Comparison of ENCODE assay signal across 2 cellular contexts in the genomic region with DNA sequence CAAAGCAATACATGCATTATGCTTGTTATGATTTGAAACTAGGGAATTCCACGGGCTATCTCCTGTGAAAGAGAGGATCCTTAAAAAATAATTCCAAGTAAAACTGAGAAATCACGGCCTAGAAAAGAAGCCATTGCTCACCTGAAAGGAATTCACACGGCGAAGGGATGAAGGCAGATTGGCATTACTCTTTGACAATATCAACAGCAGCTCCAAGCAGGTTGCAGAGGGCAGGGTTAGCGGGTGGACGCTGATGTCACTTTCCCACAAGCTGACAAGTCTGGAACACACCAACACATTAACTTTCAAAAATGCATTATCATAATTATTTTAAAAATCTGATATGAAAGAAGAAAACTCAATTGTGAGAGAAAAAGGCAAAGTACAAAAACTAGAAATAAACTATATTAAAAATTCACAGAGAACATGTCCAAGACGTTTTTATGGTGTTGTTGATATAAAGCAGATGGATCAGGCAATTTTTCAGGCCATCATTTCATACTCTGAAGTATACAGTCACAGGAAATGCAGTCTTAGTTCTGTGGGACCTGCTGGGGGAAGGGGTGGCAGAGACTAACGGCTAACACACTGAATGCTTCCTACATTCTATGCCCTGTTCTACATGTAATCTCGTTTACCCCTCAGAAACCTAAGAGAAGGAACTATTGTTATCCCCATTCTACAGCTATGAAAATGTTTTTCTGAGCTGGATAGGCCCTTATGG.
TF ChIP-seq lines count a peak whose summit lies in the region.

No MANE protein-coding gene starts in this region.

TF ChIP-seq in IMR-90, 13 proteins besides CTCF, POLR2A, EP300 and RAD21 (continued from another document):
- TF ChIP-seq RCOR1 (IDR thresholded peaks at IDR 0.05; ENCODE audit: insufficient replicate concordance, low read length) (no peak), BHLHE40 (IDR thresholded peaks at IDR 0.05; ENCODE audit: low read depth, low read length) (no peak), SMC3 (IDR thresholded peaks at IDR 0.05; ENCODE audit: low read depth, low read length) (no peak), CHD1 (IDR thresholded peaks at IDR 0.05; ENCODE audit: low read depth, low read length) (no peak), MAZ (IDR thresholded peaks at IDR 0.05; ENCODE audit: borderline replicate concordance, low read depth, low read length) (no peak), MAFK (IDR thresholded peaks at IDR 0.05; ENCODE audit: low read depth, low read length) (no peak), RFX5 (IDR thresholded peaks at IDR 0.05; ENCODE audit: low read depth, low read length) (no peak), MXI1 (IDR thresholded peaks at IDR 0.05; ENCODE audit: borderline replicate concordance, low read depth, low read length) (no peak), NFE2L2 (IDR thresholded peaks at IDR 0.05; ENCODE audit: low read depth, low read length) (no peak), FOS (IDR thresholded peaks at IDR 0.05; ENCODE audit: low read depth, low read length) (no peak)
- TF ChIP-seq, protein P1, sequence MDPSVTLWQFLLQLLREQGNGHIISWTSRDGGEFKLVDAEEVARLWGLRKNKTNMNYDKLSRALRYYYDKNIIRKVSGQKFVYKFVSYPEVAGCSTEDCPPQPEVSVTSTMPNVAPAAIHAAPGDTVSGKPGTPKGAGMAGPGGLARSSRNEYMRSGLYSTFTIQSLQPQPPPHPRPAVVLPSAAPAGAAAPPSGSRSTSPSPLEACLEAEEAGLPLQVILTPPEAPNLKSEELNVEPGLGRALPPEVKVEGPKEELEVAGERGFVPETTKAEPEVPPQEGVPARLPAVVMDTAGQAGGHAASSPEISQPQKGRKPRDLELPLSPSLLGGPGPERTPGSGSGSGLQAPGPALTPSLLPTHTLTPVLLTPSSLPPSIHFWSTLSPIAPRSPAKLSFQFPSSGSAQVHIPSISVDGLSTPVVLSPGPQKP (IDR thresholded peaks at IDR 0.05; ENCODE audit: borderline replicate concordance, low read depth, low read length), result no peak
- TF ChIP-seq, protein P2, sequence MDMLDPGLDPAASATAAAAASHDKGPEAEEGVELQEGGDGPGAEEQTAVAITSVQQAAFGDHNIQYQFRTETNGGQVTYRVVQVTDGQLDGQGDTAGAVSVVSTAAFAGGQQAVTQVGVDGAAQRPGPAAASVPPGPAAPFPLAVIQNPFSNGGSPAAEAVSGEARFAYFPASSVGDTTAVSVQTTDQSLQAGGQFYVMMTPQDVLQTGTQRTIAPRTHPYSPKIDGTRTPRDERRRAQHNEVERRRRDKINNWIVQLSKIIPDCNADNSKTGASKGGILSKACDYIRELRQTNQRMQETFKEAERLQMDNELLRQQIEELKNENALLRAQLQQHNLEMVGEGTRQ (IDR thresholded peaks at IDR 0.05; ENCODE audit: low read depth, low read length), result no peak

TF ChIP-seq in WTC11, 78 proteins besides CTCF, POLR2A, EP300 and RAD21:
- TF ChIP-seq JUN (CRISPR knock-in tag; IDR thresholded peaks at IDR 0.05) (no peak), GTF2I (CRISPR knock-in tag; conservative IDR thresholded peaks at IDR 0.05) (no peak), ZNF671 (CRISPR knock-in tag; IDR thresholded peaks at IDR 0.05) (no peak), TCF7 (CRISPR knock-in tag; IDR thresholded peaks at IDR 0.05; ENCODE audit: low read depth) (no peak), EMX1 (CRISPR knock-in tag; IDR thresholded peaks at IDR 0.05) (no peak), ZNF232 (CRISPR knock-in tag; IDR thresholded peaks at IDR 0.05) (no peak), CREM (CRISPR knock-in tag; IDR thresholded peaks at IDR 0.05) (no peak), SP1 (CRISPR knock-in tag; conservative IDR thresholded peaks at IDR 0.05) (no peak), GABPB1 (CRISPR knock-in tag; IDR thresholded peaks at IDR 0.05) (no peak), HMGA2 (CRISPR knock-in tag; IDR thresholded peaks at IDR 0.05) (no peak), TEAD4 (CRISPR knock-in tag; IDR thresholded peaks at IDR 0.05) (no peak), RORB (CRISPR knock-in tag; IDR thresholded peaks at IDR 0.05) (no peak)
- TF ChIP-seq, protein P3, sequence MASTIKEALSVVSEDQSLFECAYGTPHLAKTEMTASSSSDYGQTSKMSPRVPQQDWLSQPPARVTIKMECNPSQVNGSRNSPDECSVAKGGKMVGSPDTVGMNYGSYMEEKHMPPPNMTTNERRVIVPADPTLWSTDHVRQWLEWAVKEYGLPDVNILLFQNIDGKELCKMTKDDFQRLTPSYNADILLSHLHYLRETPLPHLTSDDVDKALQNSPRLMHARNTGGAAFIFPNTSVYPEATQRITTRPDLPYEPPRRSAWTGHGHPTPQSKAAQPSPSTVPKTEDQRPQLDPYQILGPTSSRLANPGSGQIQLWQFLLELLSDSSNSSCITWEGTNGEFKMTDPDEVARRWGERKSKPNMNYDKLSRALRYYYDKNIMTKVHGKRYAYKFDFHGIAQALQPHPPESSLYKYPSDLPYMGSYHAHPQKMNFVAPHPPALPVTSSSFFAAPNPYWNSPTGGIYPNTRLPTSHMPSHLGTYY (CRISPR knock-in tag; IDR thresholded peaks at IDR 0.05), result no peak
- TF ChIP-seq, protein P4, sequence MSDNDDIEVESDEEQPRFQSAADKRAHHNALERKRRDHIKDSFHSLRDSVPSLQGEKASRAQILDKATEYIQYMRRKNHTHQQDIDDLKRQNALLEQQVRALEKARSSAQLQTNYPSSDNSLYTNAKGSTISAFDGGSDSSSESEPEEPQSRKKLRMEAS (CRISPR knock-in tag; IDR thresholded peaks at IDR 0.05), result no peak
- TF ChIP-seq, protein P5, sequence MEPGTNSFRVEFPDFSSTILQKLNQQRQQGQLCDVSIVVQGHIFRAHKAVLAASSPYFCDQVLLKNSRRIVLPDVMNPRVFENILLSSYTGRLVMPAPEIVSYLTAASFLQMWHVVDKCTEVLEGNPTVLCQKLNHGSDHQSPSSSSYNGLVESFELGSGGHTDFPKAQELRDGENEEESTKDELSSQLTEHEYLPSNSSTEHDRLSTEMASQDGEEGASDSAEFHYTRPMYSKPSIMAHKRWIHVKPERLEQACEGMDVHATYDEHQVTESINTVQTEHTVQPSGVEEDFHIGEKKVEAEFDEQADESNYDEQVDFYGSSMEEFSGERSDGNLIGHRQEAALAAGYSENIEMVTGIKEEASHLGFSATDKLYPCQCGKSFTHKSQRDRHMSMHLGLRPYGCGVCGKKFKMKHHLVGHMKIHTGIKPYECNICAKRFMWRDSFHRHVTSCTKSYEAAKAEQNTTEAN (CRISPR knock-in tag; IDR thresholded peaks at IDR 0.05), result no peak
